In the genomic region with DNA sequence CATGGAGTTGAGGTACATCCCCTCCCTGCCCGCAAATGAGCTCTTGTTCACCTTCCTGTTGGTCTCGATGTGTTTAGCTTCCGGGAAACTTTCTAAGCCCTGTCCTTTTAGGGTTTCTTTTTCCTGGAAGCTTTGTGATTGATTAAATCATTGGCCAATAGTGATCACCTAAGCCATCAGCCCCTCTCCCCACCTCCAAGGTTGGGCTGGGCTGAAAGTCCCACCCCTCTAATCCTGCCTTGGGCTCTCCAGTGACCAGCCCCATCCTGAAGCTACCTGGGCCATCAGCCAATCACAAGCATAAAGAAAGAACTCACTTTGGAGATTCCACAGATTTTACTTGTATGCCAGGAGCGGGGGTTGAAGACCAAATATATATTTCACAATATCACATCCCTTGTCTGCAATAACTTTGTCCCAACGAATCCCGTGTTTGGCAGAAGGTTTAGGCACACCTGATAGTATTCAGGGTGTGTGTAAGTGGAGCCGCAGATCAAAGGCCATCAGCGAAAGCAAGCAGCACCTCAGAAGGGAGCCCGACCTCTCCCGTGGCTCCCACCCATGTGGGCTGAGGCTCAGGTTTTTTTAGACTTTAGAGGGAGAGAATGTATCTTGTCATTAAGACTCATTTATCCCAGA, we compare ENCODE assay signal across 17 cellular contexts. TPM values are rescaled to one million over a fixed set of nuclear protein-coding genes. Genes with fewer than 3 reads are reported as not detected.
"Had no signal": no experiment of that assay in that cellular context is flagged by ENCODE, and none has a peak within 500 bp of the region (broad histone marks: within the 10 kb centered on the region; RNA-seq: fewer than 3 reads in every experiment).

No MANE protein-coding gene starts in this region.

- H3K27ac Mint-ChIP-seq: activated CD4-positive, alpha-beta memory T cell treated with anti-CD3 and anti-CD28 coated beads, Interleukin-2, amount 10 ng/mL, durations not matched to agents 7 days and 5 days; activated naive CD4-positive, alpha-beta T cell treated with anti-CD3 and anti-CD28 coated beads, Interleukin-2, amount 10 ng/mL, durations not matched to agents 7 days and 5 days; activated T-cell treated with anti-CD3 and anti-CD28 coated beads, Interleukin-2, amount 50 U/mL, for 24 hours had no signal

- H3K4me3 ChIP-seq: colonic mucosa, mucosa of descending colon, transverse colon, vagina had no signal

- H3K36me3 ChIP-seq: colonic mucosa, transverse colon, vagina had no signal

- H3K9me3 Mint-ChIP-seq: activated CD4-positive, alpha-beta memory T cell treated with anti-CD3 and anti-CD28 coated beads, Interleukin-2, amount 10 ng/mL, durations not matched to agents 7 days and 5 days; activated naive CD4-positive, alpha-beta T cell treated with anti-CD3 and anti-CD28 coated beads, Interleukin-2, amount 10 ng/mL, durations not matched to agents 7 days and 5 days; activated T-cell treated with anti-CD3 and anti-CD28 coated beads, Interleukin-2, amount 50 U/mL, for 24 hours; naive thymus-derived CD4-positive, alpha-beta T cell had no signal

- H3K4me3 Mint-ChIP-seq: activated CD4-positive, alpha-beta memory T cell treated with anti-CD3 and anti-CD28 coated beads, Interleukin-2, amount 10 ng/mL, durations not matched to agents 7 days and 5 days; activated naive CD4-positive, alpha-beta T cell treated with anti-CD3 and anti-CD28 coated beads, Interleukin-2, amount 10 ng/mL, durations not matched to agents 7 days and 5 days; activated T-cell treated with anti-CD3 and anti-CD28 coated beads, Interleukin-2, amount 50 U/mL, for 24 hours; naive thymus-derived CD4-positive, alpha-beta T cell had no signal

- H3K9me3 ChIP-seq: colonic mucosa, mucosa of descending colon, transverse colon, vagina had no signal

- ATAC-seq: left cardiac atrium; mucosa of descending colon; naive thymus-derived CD4-positive, alpha-beta T cell; stimulated activated naive CD8-positive, alpha-beta T cell treated with anti-CD3 and anti-CD28 coated beads, Interleukin-15, Interleukin-2, amounts not matched to agents 100 U/mL and 50 U/mL, for 24 hours had no signal

- H3K27ac ChIP-seq: colonic mucosa, transverse colon, vagina had no signal

- H3K36me3 Mint-ChIP-seq: activated naive CD4-positive, alpha-beta T cell treated with anti-CD3 and anti-CD28 coated beads, Interleukin-2, amount 10 ng/mL, durations not matched to agents 7 days and 5 days had no signal

- DNase-seq: activated CD4-positive, alpha-beta memory T cell treated with anti-CD3 and anti-CD28 coated beads, Interleukin-2, amount 10 ng/mL, durations not matched to agents 7 days and 5 days; activated CD4-positive, alpha-beta T cell treated with anti-CD3 and anti-CD28 coated beads for 4 hours; activated naive CD4-positive, alpha-beta T cell treated with anti-CD3 and anti-CD28 coated beads, Interleukin-2, amount 10 ng/mL, durations not matched to agents 7 days and 5 days; activated T-cell treated with anti-CD3 and anti-CD28 coated beads, Interleukin-2, amount 50 U/mL, for 24 hours; caudate nucleus; colonic mucosa; head of caudate nucleus; left cardiac atrium; mucosa of descending colon; naive thymus-derived CD4-positive, alpha-beta T cell; retina; stimulated activated CD4-positive, alpha-beta T cell treated with anti-CD3 and anti-CD28 coated beads, Interleukin-4, amount 100 ng/mL, for 4 hours; stimulated activated CD8-positive, alpha-beta memory T cell treated with anti-CD3 and anti-CD28 coated beads, Interleukin-4, amount 100 ng/mL, for 48 hours; stimulated activated naive CD8-positive, alpha-beta T cell treated with anti-CD3 and anti-CD28 coated beads, Interleukin-15, Interleukin-2, amounts not matched to agents 100 U/mL and 50 U/mL, for 24 hours; T-helper 2 cell; transverse colon had no signal

- H3K4me1 ChIP-seq: colonic mucosa, vagina had no signal

- H3K27me3 Mint-ChIP-seq: activated CD4-positive, alpha-beta memory T cell treated with anti-CD3 and anti-CD28 coated beads, Interleukin-2, amount 10 ng/mL, durations not matched to agents 7 days and 5 days; activated T-cell treated with anti-CD3 and anti-CD28 coated beads, Interleukin-2, amount 50 U/mL, for 24 hours had no signal

- H3K27me3 ChIP-seq: colonic mucosa, transverse colon, vagina had no signal

RNA-seq across cellular contexts. Expression of a gene that starts 20.3 kb away (rescaled TPM):
- total RNA-seq: colonic mucosa, mucosa of descending colon had no signal
